Comparison of ENCODE assay signal across 8 cellular contexts in the genomic region with DNA sequence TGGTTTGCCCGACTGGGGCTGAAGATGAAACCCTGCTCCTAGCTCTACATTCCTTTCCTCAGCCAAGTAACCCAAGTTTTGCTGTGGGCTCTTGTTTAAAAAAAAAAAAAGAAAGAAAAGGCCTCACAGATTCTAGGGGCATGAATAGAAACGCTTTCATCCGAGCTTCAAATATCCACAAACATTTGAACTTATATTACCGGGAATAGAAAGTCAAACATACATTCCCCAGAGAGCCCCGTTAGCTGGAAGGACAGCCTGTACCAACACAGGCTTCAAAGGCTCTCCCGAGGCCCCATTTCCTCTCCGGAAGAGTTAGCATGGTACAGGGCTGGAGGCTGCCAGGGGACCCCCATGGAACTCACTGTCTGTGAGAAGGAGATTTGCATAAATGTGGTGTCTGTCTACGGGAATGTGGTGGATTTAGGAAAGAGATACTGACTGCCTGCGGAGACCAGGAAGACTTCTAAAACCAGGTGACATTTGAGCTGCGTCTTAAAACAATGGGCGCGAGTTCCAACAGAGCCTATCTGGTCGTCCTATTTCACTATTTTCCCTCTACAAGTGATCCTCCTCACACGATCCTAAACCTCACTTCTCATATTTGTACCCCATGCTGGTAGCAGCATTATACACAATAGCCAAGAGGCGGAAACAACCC. TPM values are rescaled to one million over a fixed set of nuclear protein-coding genes. Genes with fewer than 3 reads are reported as not detected.
DNase-seq lines count a peak whose midpoint lies in the region; ATAC-seq and TF ChIP-seq lines count a peak whose summit lies in the region.

No MANE protein-coding gene starts in this region.

- no peaks in the 10 kb centered on the region for H3K36me3 Mint-ChIP-seq in activated naive CD4-positive, alpha-beta T cell treated with anti-CD3 and anti-CD28 coated beads for 36 hours (ENCODE audit: low read depth)
- no peaks in the 10 kb centered on the region for H3K36me3 Mint-ChIP-seq in dendritic cell treated with granulocyte-macrophage colony-stimulating factor and Interleukin-4, amounts not matched to agents 40 ng/mL and 50 ng/mL, for 4 days (ENCODE audit: low read depth)

- no peak for DNase-seq in activated naive CD4-positive, alpha-beta T cell treated with anti-CD3 and anti-CD28 coated beads for 36 hours
- no peak for DNase-seq in activated naive CD4-positive, alpha-beta T cell treated with anti-CD3 and anti-CD28 coated beads, Interleukin-2, amount 50 U/mL, for 16 hours
- DNase-seq in mesendoderm (peak; percentile 88), uterus (peak in 1 of 2 donors; percentile 38), HUDEP-2 (lab: John Stamatoyannopoulos, UW; ENCODE audit: unreplicated experiment in 76 of 76) (no peak), SK-N-DZ (ENCODE audit: low spot score) (no peak)

- peak overlapping the region; percentile 96 for H3K18ac ChIP-seq in mesendoderm (ENCODE audit: low read length)

- H3K9me3 Mint-ChIP-seq in activated naive CD4-positive, alpha-beta T cell treated with anti-CD3 and anti-CD28 coated beads for 36 hours = no peaks in the 10 kb centered on the region
- H3K9me3 Mint-ChIP-seq in dendritic cell treated with granulocyte-macrophage colony-stimulating factor and Interleukin-4, amounts not matched to agents 40 ng/mL and 50 ng/mL, for 4 days = no peaks in the 10 kb centered on the region

- intact Hi-C loops in activated naive CD4-positive, alpha-beta T cell treated with anti-CD3 and anti-CD28 coated beads for 36 hours (cut with micrococcal nuclease) = loop anchor here (10.0 kb wide), 2 partner anchors 212 to 632 kb away; partner anchors contain the start of gene SDC1
- intact Hi-C loops in dendritic cell treated with granulocyte-macrophage colony-stimulating factor and Interleukin-4, amounts not matched to agents 40 ng/mL and 50 ng/mL, for 4 days (cut with micrococcal nuclease) = no loop called here
- intact Hi-C loops in uterus (cut with DNase I; ENCODE audit: low total_unique reads) = loop anchor here (5.0 kb wide), 1 partner anchor 84 kb away; no protein-coding TSS in a partner anchor

- no peak overlapping the region for H4K8ac ChIP-seq in mesendoderm (ENCODE audit: low read depth, low read length)

- H3K4me3 ChIP-seq in mesendoderm (ENCODE audit: low read length) = peak overlapping the region; percentile 19
- H3K4me3 ChIP-seq in uterus = peak overlapping the region; percentile 43 to 44

- H3K79me2 ChIP-seq in mesendoderm (ENCODE audit: control insufficient read depth, insufficient read depth, low read length) = no peaks in the 10 kb centered on the region

- H4K5ac ChIP-seq in mesendoderm (ENCODE audit: low read length) = peak overlapping the region; percentile 78

- H2BK5ac ChIP-seq in mesendoderm (ENCODE audit: low read length) = peak overlapping the region; percentile 94

- H3K36me3 ChIP-seq in mesendoderm (ENCODE audit: control insufficient read depth, insufficient read depth, low read length) (no peaks in the 10 kb centered on the region), uterus (no peaks in the 10 kb centered on the region)

- peaks cover 8% of the 10 kb centered on the region for H3K4me1 Mint-ChIP-seq in activated naive CD4-positive, alpha-beta T cell treated with anti-CD3 and anti-CD28 coated beads for 36 hours (ENCODE audit: low read depth)
- H3K4me1 Mint-ChIP-seq in dendritic cell treated with granulocyte-macrophage colony-stimulating factor and Interleukin-4, amounts not matched to agents 40 ng/mL and 50 ng/mL, for 4 days (ENCODE audit: low read depth) = peaks cover 9% of the 10 kb centered on the region

- H3K27me3 Mint-ChIP-seq in activated naive CD4-positive, alpha-beta T cell treated with anti-CD3 and anti-CD28 coated beads for 36 hours (ENCODE audit: low read depth) = peaks cover 28% of the 10 kb centered on the region
- peaks cover 57% of the 10 kb centered on the region for H3K27me3 Mint-ChIP-seq in dendritic cell treated with granulocyte-macrophage colony-stimulating factor and Interleukin-4, amounts not matched to agents 40 ng/mL and 50 ng/mL, for 4 days

- TF ChIP-seq CTCF in uterus (IDR thresholded peaks at IDR 0.05) = no peak

- no peak overlapping the region for H3K27ac Mint-ChIP-seq in activated naive CD4-positive, alpha-beta T cell treated with anti-CD3 and anti-CD28 coated beads for 36 hours
- no peak overlapping the region for H3K27ac Mint-ChIP-seq in dendritic cell treated with granulocyte-macrophage colony-stimulating factor and Interleukin-4, amounts not matched to agents 40 ng/mL and 50 ng/mL, for 4 days

- no CpG with 5 or more reads among the region's 15 CpGs for WGBS in mesendoderm (ENCODE audit: extremely low coverage, insufficient coverage, low lambda C conversion rate)

- peaks cover 7% of the 10 kb centered on the region for H3K4me1 ChIP-seq in mesendoderm (ENCODE audit: control insufficient read depth, low read depth, low read length)
- H3K4me1 ChIP-seq in uterus = peaks cover 0 to 7% of the 10 kb centered on the region in 2 donors

- H3K4me3 Mint-ChIP-seq in activated naive CD4-positive, alpha-beta T cell treated with anti-CD3 and anti-CD28 coated beads for 36 hours = peak overlapping the region; percentile 55
- peak overlapping the region; percentile 56 for H3K4me3 Mint-ChIP-seq in dendritic cell treated with granulocyte-macrophage colony-stimulating factor and Interleukin-4, amounts not matched to agents 40 ng/mL and 50 ng/mL, for 4 days

- CTCF ChIA-PET in activated naive CD4-positive, alpha-beta T cell treated with anti-CD3 and anti-CD28 coated beads for 36 hours (lab: Charles Lee) = interaction anchor here (0.6 to 3.6 kb wide), 6 partner anchors 11 to 1564 kb away, joined by 3 to 27 read pairs (median 4); no protein-coding TSS in a partner anchor

- H3K9me3 ChIP-seq in uterus = no peaks in the 10 kb centered on the region

- H2BK120ac ChIP-seq in mesendoderm (ENCODE audit: low read depth, low read length) = peak overlapping the region; percentile 92

- peak overlapping the region; percentile 83 for H3K9ac ChIP-seq in mesendoderm (ENCODE audit: low read length)

- H2BK15ac ChIP-seq in mesendoderm (replicated peaks; ENCODE audit: low read depth) = peak overlapping the region; percentile 48

- H3K56ac ChIP-seq in mesendoderm (ENCODE audit: low read length) = peak overlapping the region; percentile 95

- H2AK5ac ChIP-seq in mesendoderm (ENCODE audit: low read length) = peak overlapping the region; percentile 30

- H3K4ac ChIP-seq in mesendoderm (ENCODE audit: low read depth, low read length) = peak overlapping the region; percentile 95

- peak overlapping the region; percentile 11 for H3K23ac ChIP-seq in mesendoderm (ENCODE audit: low read length)

- peaks cover 1% of the 10 kb centered on the region for H3K79me1 ChIP-seq in mesendoderm (ENCODE audit: low read length)

- H3K27me3 ChIP-seq in mesendoderm (ENCODE audit: insufficient read depth, low read length, poor library complexity) (no peaks in the 10 kb centered on the region), uterus (no peaks in the 10 kb centered on the region)

- TF ChIP-seq POLR2A in uterus (IDR thresholded peaks at IDR 0.05) = no peak

- H3K27ac ChIP-seq in mesendoderm (ENCODE audit: low read depth, low read length) (peak overlapping the region; percentile 93), uterus (peak overlapping the region; percentile 58 to 60)

- ATAC-seq in HG02623 (IDR thresholded peaks at IDR 0.05; ENCODE audit: unreplicated experiment) = no peak

- H3K4me2 ChIP-seq in mesendoderm (ENCODE audit: low read length) = peak overlapping the region; percentile 75

RNA-seq across cellular contexts. Expression of gene MATN3, which starts 0.7 kb away (rescaled TPM):
- total RNA-seq in activated naive CD4-positive, alpha-beta T cell treated with anti-CD3 and anti-CD28 coated beads for 36 hours = not detected
- polyA plus RNA-seq in mesendoderm (2013, experiment 1 of 2) = 17.0 TPM
- polyA plus RNA-seq in mesendoderm (2013, experiment 2 of 2) = 17.9 TPM
- total RNA-seq in uterus = 1 to 10 TPM; 1.2 to 2.1 (median 1.3) TPM
- 1.6 and 2.1 TPM in 2 replicates for polyA plus RNA-seq in SK-N-DZ (2014; cell fraction: cytosol; rRNA removed)
- 1.8 and 3.2 TPM in 2 replicates for polyA plus RNA-seq in SK-N-DZ (2014; cell fraction: nucleus; rRNA removed)

RNA-seq across cellular contexts. Expression of gene WDR35, which starts 23.3 kb away (rescaled TPM):
- total RNA-seq in activated naive CD4-positive, alpha-beta T cell treated with anti-CD3 and anti-CD28 coated beads for 36 hours = 1 to 10 TPM; 4.3 to 4.4 TPM
- polyA plus RNA-seq in mesendoderm (2013, experiment 1 of 2) = 7.8 TPM
- 7.5 TPM for polyA plus RNA-seq in mesendoderm (2013, experiment 2 of 2)
- 10 to 100 TPM in 3 of 4 donors, 1 to 10 TPM in 1; 7.1 to 45.0 (median 20.7) TPM for total RNA-seq in uterus
- polyA plus RNA-seq in SK-N-DZ (2014; cell fraction: cytosol; rRNA removed) = 9.7 and 13.0 TPM in 2 replicates
- polyA plus RNA-seq in SK-N-DZ (2014; cell fraction: nucleus; rRNA removed) = 27.6 and 38.5 TPM in 2 replicates

RNA-seq across cellular contexts. Expression of gene LAPTM4A, which starts 38.2 kb away (rescaled TPM):
- total RNA-seq in activated naive CD4-positive, alpha-beta T cell treated with anti-CD3 and anti-CD28 coated beads for 36 hours = 10 to 100 TPM; 23.4 to 24.4 TPM
- polyA plus RNA-seq in mesendoderm (2013, experiment 1 of 2) = 350 TPM
- 343 TPM for polyA plus RNA-seq in mesendoderm (2013, experiment 2 of 2)
- total RNA-seq in uterus = 100 to 1,000 TPM; 255 to 386 (median 292) TPM
- polyA plus RNA-seq in SK-N-DZ (2014; cell fraction: cytosol; rRNA removed) = 49.3 and 50.3 TPM in 2 replicates
- 24.4 and 25.4 TPM in 2 replicates for polyA plus RNA-seq in SK-N-DZ (2014; cell fraction: nucleus; rRNA removed)

Comparison
In these comparisons a context has a peak if more than half of its experiments do, and no peak if none do; other contexts are left out.
1. RNA of gene LAPTM4A, which starts 38.2 kb away (total RNA-seq): 255 to 386 TPM in uterus; 23.4 to 24.4 TPM in activated naive CD4-positive, alpha-beta T cell treated with anti-CD3 and anti-CD28 coated beads for 36 hours; every median in the first group is over 10 times any median in the second.